9 cellular contexts compared by ENCODE assay signal in the genomic region with DNA sequence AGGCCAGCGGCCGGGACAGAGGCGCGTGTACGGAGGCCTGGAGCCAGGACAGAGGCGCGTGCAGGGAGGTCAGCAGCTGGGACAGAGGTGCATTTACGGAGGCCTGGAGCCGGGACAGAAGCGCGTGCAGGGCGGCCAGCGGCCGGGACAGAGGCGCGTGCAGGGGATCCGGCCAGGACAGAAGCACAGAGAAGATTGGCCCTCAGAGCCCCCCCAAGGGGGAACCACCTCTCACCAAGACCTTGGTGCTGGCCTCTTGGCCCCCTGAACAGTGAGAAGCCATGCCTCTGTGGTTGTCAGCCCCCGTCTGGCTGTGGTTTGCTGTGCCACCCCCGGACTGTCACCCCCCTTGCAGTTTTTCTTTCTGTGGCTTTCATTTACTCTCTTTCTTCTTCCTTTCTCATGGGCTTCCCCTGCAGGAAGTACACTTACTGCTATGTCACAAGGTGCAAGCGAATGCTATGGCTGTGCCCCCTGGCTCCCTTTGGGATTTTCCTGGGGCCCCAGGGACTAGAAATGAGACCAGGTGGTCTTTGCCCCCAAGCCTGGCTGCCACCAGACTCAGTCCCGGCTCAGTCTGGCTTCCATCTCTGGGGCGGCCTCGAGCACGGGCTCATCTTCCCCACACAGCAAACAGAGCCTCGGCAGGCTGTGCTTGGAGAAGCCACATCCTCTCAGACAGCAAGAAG. TPM values are rescaled to one million over a fixed set of nuclear protein-coding genes. Genes with fewer than 3 reads are reported as not detected.
A peak's percentile ranks its signal among the peaks of the same experiment; 100 is the strongest.
DNase-seq lines count a peak whose midpoint lies in the region; ATAC-seq and TF ChIP-seq lines count a peak whose summit lies in the region.
"Had no signal": no experiment of that assay in that cellular context is flagged by ENCODE, and none has a peak within 500 bp of the region (broad histone marks: within the 10 kb centered on the region; RNA-seq: fewer than 3 reads in every experiment).

No MANE protein-coding gene starts in this region.

- peak overlapping the region; percentile 64 for H3K4me3 Mint-ChIP-seq in central memory CD8-positive, alpha-beta T cell
- H3K4me3 Mint-ChIP-seq in stimulated activated naive B cell treated with anti-CD40 and anti-IgM and Interleukin-4, amounts not matched to agents 10 μg/mL and 1 μg/mL and 100 μg/mL, for 72 hours: no peak overlapping the region

- peaks cover 13% of the 10 kb centered on the region for H3K9me3 ChIP-seq in OCI-LY3 (ENCODE audit: insufficient read depth, low read length)
- no peaks in the 10 kb centered on the region for H3K9me3 ChIP-seq in transverse colon
- H3K9me3 ChIP-seq: neutrophil had no signal

- peak; percentile 62 for ATAC-seq in GM21423 (IDR thresholded peaks at IDR 0.05; ENCODE audit: unreplicated experiment)
- peak; percentile 88 for ATAC-seq in central memory CD8-positive, alpha-beta T cell (replicated peaks; ENCODE audit: extremely low read depth, poor library complexity, severe bottlenecking)
- ATAC-seq in stimulated activated naive B cell treated with anti-CD40 and anti-IgM and Interleukin-4, amounts not matched to agents 10 μg/mL and 1 μg/mL and 100 μg/mL, for 72 hours (replicated peaks): peak; percentile 55 to 59

- in situ Hi-C loops in transverse colon (cut with MboI; ENCODE audit: low pct_ligation_motif_present in 1 of 4, low pct_unique_long_range_greater_than_20kb in 1 of 4, low sequenced_read_pairs in 3 of 4): loop anchor here in 1 of 4 donors (25.0 kb wide), 1 partner anchor 151 kb away; no protein-coding TSS in a partner anchor

- H3K4me1 Mint-ChIP-seq in central memory CD8-positive, alpha-beta T cell: peaks cover 12% of the 10 kb centered on the region
- H3K4me1 Mint-ChIP-seq in stimulated activated naive B cell treated with anti-CD40 and anti-IgM and Interleukin-4, amounts not matched to agents 10 μg/mL and 1 μg/mL and 100 μg/mL, for 72 hours: peaks cover 17 to 20% of the 10 kb centered on the region in 2 donors

- H4K20me1 ChIP-seq in OCI-LY3 (ENCODE audit: insufficient read depth, low read length): no peaks in the 10 kb centered on the region

- peaks cover 62% of the 10 kb centered on the region for H3K36me3 ChIP-seq in OCI-LY3 (replicated peaks; ENCODE audit: low read depth, low read length)
- H3K36me3 ChIP-seq in transverse colon: no peaks in the 10 kb centered on the region
- H3K36me3 ChIP-seq: neutrophil had no signal

- no peak for TF ChIP-seq CTCF in OCI-LY3 (IDR thresholded peaks at IDR 0.05; ENCODE audit: low read depth, low read length)
- no peak for TF ChIP-seq CTCF in transverse colon (IDR thresholded peaks at IDR 0.05)

- H3K27me3 ChIP-seq in OCI-LY3 (ENCODE audit: low read depth, low read length) (no peaks in the 10 kb centered on the region), transverse colon (peaks cover 16% of the 10 kb centered on the region)

- TF ChIP-seq EP300 in transverse colon (IDR thresholded peaks at IDR 0.05; ENCODE audit: low read depth): no peak

- DNase-seq in central memory CD8-positive, alpha-beta T cell (ENCODE audit: low spot score in 2 of 2): peak in 1 of 2 donors; percentile 37
- no peak for DNase-seq in stimulated activated naive B cell treated with anti-CD40 and anti-IgM and Interleukin-4, amounts not matched to agents 10 μg/mL and 1 μg/mL and 100 μg/mL, for 72 hours
- DNase-seq in transverse colon: no peak
- no peak for DNase-seq in cardiac septum (ENCODE audit: low spot score)
- DNase-seq in Kasumi-1 (lab: John Stamatoyannopoulos, UW): no peak
- DNase-seq: NCI-H524 had no signal

- no peaks in the 10 kb centered on the region for H3K36me3 Mint-ChIP-seq in central memory CD8-positive, alpha-beta T cell (ENCODE audit: insufficient read depth)
- H3K36me3 Mint-ChIP-seq in stimulated activated naive B cell treated with anti-CD40 and anti-IgM and Interleukin-4, amounts not matched to agents 10 μg/mL and 1 μg/mL and 100 μg/mL, for 72 hours: no peaks in the 10 kb centered on the region

- peaks cover 11% of the 10 kb centered on the region for H3K79me2 ChIP-seq in OCI-LY3 (ENCODE audit: low read length)

- no peak for TF ChIP-seq POLR2A in transverse colon (IDR thresholded peaks at IDR 0.05)

- H3K4me3 ChIP-seq in OCI-LY3 (ENCODE audit: low read length): no peak overlapping the region
- no peak overlapping the region for H3K4me3 ChIP-seq in transverse colon

- no peak overlapping the region for H3K27ac Mint-ChIP-seq in central memory CD8-positive, alpha-beta T cell (ENCODE audit: low read depth)
- no peak overlapping the region for H3K27ac Mint-ChIP-seq in stimulated activated naive B cell treated with anti-CD40 and anti-IgM and Interleukin-4, amounts not matched to agents 10 μg/mL and 1 μg/mL and 100 μg/mL, for 72 hours

- no peaks in the 10 kb centered on the region for H3K9me3 Mint-ChIP-seq in central memory CD8-positive, alpha-beta T cell
- peaks cover 0 to 6% of the 10 kb centered on the region in 2 donors for H3K9me3 Mint-ChIP-seq in stimulated activated naive B cell treated with anti-CD40 and anti-IgM and Interleukin-4, amounts not matched to agents 10 μg/mL and 1 μg/mL and 100 μg/mL, for 72 hours

- peak overlapping the region; percentile 13; the same call in 1 of the 2 replicates for H3K4me2 ChIP-seq in OCI-LY3 (ENCODE audit: low read length)

- H3K4me1 ChIP-seq in OCI-LY3 (ENCODE audit: low read length): peaks cover 36% of the 10 kb centered on the region
- no peaks in the 10 kb centered on the region for H3K4me1 ChIP-seq in transverse colon

- H3K27ac ChIP-seq in OCI-LY3 (ENCODE audit: low read length) (no peak overlapping the region), transverse colon (no peak overlapping the region)
- H3K27ac ChIP-seq: neutrophil had no signal

- intact Hi-C loops in transverse colon (cut with DNase I; ENCODE audit: low total_unique reads) (no loop called here), cardiac septum (cut with DNase I) (no loop called here)

- H2AFZ ChIP-seq in OCI-LY3 (ENCODE audit: low read depth, low read length): no peak overlapping the region

- H3K9ac ChIP-seq in OCI-LY3 (ENCODE audit: low read length): no peak overlapping the region

- no peaks in the 10 kb centered on the region for H3K27me3 Mint-ChIP-seq in central memory CD8-positive, alpha-beta T cell
- H3K27me3 Mint-ChIP-seq in stimulated activated naive B cell treated with anti-CD40 and anti-IgM and Interleukin-4, amounts not matched to agents 10 μg/mL and 1 μg/mL and 100 μg/mL, for 72 hours: peaks cover 14 to 17% of the 10 kb centered on the region in 2 donors

- 78% methylated on average over 25 of the region's 25 CpGs; no CpG with 5 or more reads in 1 of the 2 donors for WGBS in transverse colon (ENCODE audit: low coverage in 1 of 2), 2 donors

RNA-seq across cellular contexts. Expression of a gene that starts 41.1 kb away (rescaled TPM):
- total RNA-seq in transverse colon (10 to 100 TPM; 28.7 to 65.5 (median 45.0) TPM), cardiac septum (15.2 TPM)
